In genomic region chrX:65971151-65971550, GRCh38 we compare ENCODE assay signal across 15 cellular contexts.
DNase-seq lines count a peak whose midpoint lies in the region; ATAC-seq, FAIRE-seq and TF ChIP-seq lines count a peak whose summit lies in the region.
"Had no signal": no experiment of that assay in that cellular context is flagged by ENCODE, and none has a peak within 500 bp of the region (broad histone marks: within the 10 kb centered on the region; RNA-seq: fewer than 3 reads in every experiment).

No MANE protein-coding gene starts in this region.

- H3K9me1 ChIP-seq in K562 (ENCODE audit: control insufficient read depth, insufficient read depth, low read length): no peaks in the 10 kb centered on the region

- ATAC-seq in K562: peak; percentile 44; the same call in 2 of the 3 replicates
- no peak for ATAC-seq in lower lobe of right lung
- ATAC-seq in GM18867 (IDR thresholded peaks at IDR 0.05; ENCODE audit: unreplicated experiment): no peak

- H3K9me3 ChIP-seq in K562 (replicated peaks; ENCODE audit: control insufficient read depth, insufficient read depth, low read depth, low read length) (no peaks in the 10 kb centered on the region), lower lobe of right lung (no peaks in the 10 kb centered on the region), tibial nerve (no peaks in the 10 kb centered on the region)
- H3K9me3 ChIP-seq: SJSA1 had no signal

- BruUV-seq in K562 (replicated peaks; lab: Mats Ljungman, UMichigan): no TSS peak

- no peak overlapping the region for H3K9ac ChIP-seq in K562 (ENCODE audit: insufficient read depth in 1 of 2, low read depth in 2 of 2, low read length in 2 of 2)

- in situ Hi-C loops in K562 (cut with MboI): no loop called here

- no peak overlapping the region for H3K4me2 ChIP-seq in K562 (ENCODE audit: insufficient read depth, low read length)

- H3K27me3 ChIP-seq in H7 (ENCODE audit: control insufficient read depth, insufficient read depth, low read length) (no peaks in the 10 kb centered on the region), K562 (ENCODE audit: control insufficient read depth in 2 of 2, insufficient read depth in 2 of 2, low read length in 2 of 2) (no peaks in the 10 kb centered on the region), lower lobe of right lung (ENCODE audit: low read depth) (no peaks in the 10 kb centered on the region), tibial nerve (peaks cover 0 to 8% of the 10 kb centered on the region in 2 donors)
- H3K27me3 ChIP-seq: SJSA1 had no signal

- no peaks in the 10 kb centered on the region for H4K20me1 ChIP-seq in K562 (replicated peaks; ENCODE audit: control insufficient read depth, insufficient read depth, low read length)

- FAIRE-seq in K562 (lab: Jason Lieb, UNC): no peak
- FAIRE-seq: GM19239 had no signal

- no peak for TF ChIP-seq EP300 in K562 (IDR thresholded peaks at IDR 0.05; ENCODE audit: low read length)
- no peak for TF ChIP-seq EP300 in tibial nerve (IDR thresholded peaks at IDR 0.05)

- H3K4me1 ChIP-seq in K562 (replicated peaks in 1 of 2; ENCODE audit: control insufficient read depth in 2 of 2, insufficient read depth in 2 of 2, low read length in 2 of 2) (peaks cover 0 to 4% of the 10 kb centered on the region in 2 experiments; a peak in 1 of 5 replicates), lower lobe of right lung (no peaks in the 10 kb centered on the region), tibial nerve (no peaks in the 10 kb centered on the region)
- H3K4me1 ChIP-seq: SJSA1 had no signal

- TF ChIP-seq CTCF in K562 (IDR thresholded peaks at IDR 0.05 in 2 of 3, conservative IDR thresholded peaks at IDR 0.05 in 1 of 3; ENCODE audit: insufficient read depth in 2 of 3, low read depth in 1 of 3, low read length in 3 of 3) (no peak), lower lobe of right lung (IDR thresholded peaks at IDR 0.05) (no peak), tibial nerve (IDR thresholded peaks at IDR 0.05) (no peak)

- H3K27ac ChIP-seq in K562 (ENCODE audit: extremely low read depth, low read depth, low read length): no peak overlapping the region
- H3K27ac ChIP-seq in lower lobe of right lung: no peak overlapping the region
- no peak overlapping the region for H3K27ac ChIP-seq in tibial nerve
- H3K27ac ChIP-seq: C4-2B, SJSA1 had no signal

- intact Hi-C loops in K562 (cut with micrococcal nuclease): no loop called here
- intact Hi-C loops in lower lobe of right lung (cut with DNase I): no loop called here

- H3K79me2 ChIP-seq in K562 (ENCODE audit: control insufficient read depth, insufficient read depth, low read length): no peaks in the 10 kb centered on the region

- WGBS in K562 (ENCODE audit: insufficient coverage, low coverage, missing lambda C conversion rate): 71% methylated on average over 10 of the region's 16 CpGs
- 53 to 100% methylated on average over 1 to 16 of the region's 16 CpGs for WGBS in tibial nerve, 2 donors

- H3K4me3 ChIP-seq in H7 (ENCODE audit: insufficient read depth, low read depth, low read length) (no peak overlapping the region), K562 (no peak overlapping the region), lower lobe of right lung (peak overlapping the region; percentile 19), tibial nerve (no peak overlapping the region)
- H3K4me3 ChIP-seq: SJSA1 had no signal

- CTCF ChIA-PET in K562 (lab: Yijun Ruan, JAX; ENCODE audit: low intra/inter-chr PET ratio): no interaction called here

- peak overlapping the region; percentile 51 for H2AFZ ChIP-seq in K562 (ENCODE audit: low read depth, low read length)

- no peak for TF ChIP-seq RAD21 in K562 (CRISPR knock-in tag; conservative IDR thresholded peaks at IDR 0.05 in 1 of 2, IDR thresholded peaks at IDR 0.05 in 1 of 2)

- no peaks in the 10 kb centered on the region for H3K36me3 ChIP-seq in H7 (replicated peaks; ENCODE audit: control insufficient read depth, insufficient read depth, low read length)
- no peaks in the 10 kb centered on the region for H3K36me3 ChIP-seq in K562 (ENCODE audit: control insufficient read depth, insufficient read depth, low read length)
- no peaks in the 10 kb centered on the region for H3K36me3 ChIP-seq in lower lobe of right lung
- no peaks in the 10 kb centered on the region for H3K36me3 ChIP-seq in tibial nerve
- H3K36me3 ChIP-seq: SJSA1 had no signal

- TF ChIP-seq POLR2A in K562 (conservative IDR thresholded peaks at IDR 0.05) (no peak), tibial nerve (IDR thresholded peaks at IDR 0.05) (no peak)

- DNase-seq in ELF-1 (ENCODE audit: low read depth, low spot score): peak; percentile 19
- DNase-seq in H7: peak; percentile 35
- DNase-seq in K562 (ENCODE audit: extremely low read depth in 1 of 4, low spot score in 3 of 4): no peak
- DNase-seq in lower lobe of right lung: no peak
- no peak for DNase-seq in tibial nerve (ENCODE audit: low spot score in 2 of 2)
- no peak for DNase-seq in Ammon's horn (ENCODE audit: low spot score)
- DNase-seq: DMS 273 treated with DMSO at 0.1 percent for 48 hours, KBM-7, NCI-H1436, NCI-H2029 treated with DMSO at 0.1 percent for 48 hours, NCI-H510A treated with DMSO at 0.1 percent for 48 hours had no signal

- POLR2A ChIA-PET in K562 (lab: Yijun Ruan, JAX): interaction anchor here (1.3 kb wide), 1 partner anchor 52 kb away, joined by 3 read pairs; no protein-coding TSS in a partner anchor

TF ChIP-seq in K562, 482 proteins besides CTCF, POLR2A, EP300 and RAD21 (continues in another document):
- TF ChIP-seq ID3 (CRISPR knock-in tag; IDR thresholded peaks at IDR 0.05): no peak
- TF ChIP-seq ID3 (tag; IDR thresholded peaks at IDR 0.05): no peak
- TF ChIP-seq ZNF79 (CRISPR knock-in tag; IDR thresholded peaks at IDR 0.05; ENCODE audit: low read depth): no peak
- TF ChIP-seq SREBF2 (CRISPR knock-in tag; IDR thresholded peaks at IDR 0.05): no peak
- no peak for TF ChIP-seq KAT8 (IDR thresholded peaks at IDR 0.05; ENCODE audit: low read depth)
- no peak for TF ChIP-seq ZNF407 (IDR thresholded peaks at IDR 0.05; ENCODE audit: low read depth)
- no peak for TF ChIP-seq MXI1 (IDR thresholded peaks at IDR 0.05; ENCODE audit: low read depth, low read length)
- no peak for TF ChIP-seq NFATC3 (IDR thresholded peaks at IDR 0.05)
- no peak for TF ChIP-seq HNRNPH1 (optimal IDR thresholded peaks at IDR 0.05; ENCODE audit: low read depth, low read length)
- TF ChIP-seq GTF2F1 (IDR thresholded peaks at IDR 0.05; ENCODE audit: low read depth, low read length): no peak

Comparison
In these comparisons a context has a peak if more than half of its experiments do, and no peak if none do; other contexts are left out.
1. DNase-seq: peak in ELF-1 (single experiment) and H7 (single experiment); none in K562 (0 of 4), lower lobe of right lung (single experiment), tibial nerve (0 of 2) and Ammon's horn (single experiment).